ENCODE assay signal across 1 cellular context in genomic region chr17:41793749-41794602, GRCh38.
TF ChIP-seq lines count a peak whose summit lies in the region.

No MANE protein-coding gene starts in this region.

TF ChIP-seq in H1, 55 proteins besides CTCF, POLR2A, EP300 and RAD21 (continued from another document):
- TF ChIP-seq NANOG (IDR thresholded peaks at IDR 0.05; ENCODE audit: insufficient read depth, low read depth, low read length, poor library complexity, severe bottlenecking): peak; percentile 14
- TF ChIP-seq BCL11A (IDR thresholded peaks at IDR 0.05; ENCODE audit: low read depth in 2 of 2, low read length in 2 of 2): no peak
- TF ChIP-seq SUZ12 (IDR thresholded peaks at IDR 0.05; ENCODE audit: low read length): no peak
- no peak for TF ChIP-seq YY1 (IDR thresholded peaks at IDR 0.05; ENCODE audit: low read depth, low read length)
- no peak for TF ChIP-seq GABPA (IDR thresholded peaks at IDR 0.05; ENCODE audit: borderline replicate concordance, insufficient read depth, low read length)
- TF ChIP-seq SP1 (IDR thresholded peaks at IDR 0.05; ENCODE audit: low read depth, low read length): peak; percentile 54; the same call in 1 of the 2 replicates
